In the genomic region with DNA sequence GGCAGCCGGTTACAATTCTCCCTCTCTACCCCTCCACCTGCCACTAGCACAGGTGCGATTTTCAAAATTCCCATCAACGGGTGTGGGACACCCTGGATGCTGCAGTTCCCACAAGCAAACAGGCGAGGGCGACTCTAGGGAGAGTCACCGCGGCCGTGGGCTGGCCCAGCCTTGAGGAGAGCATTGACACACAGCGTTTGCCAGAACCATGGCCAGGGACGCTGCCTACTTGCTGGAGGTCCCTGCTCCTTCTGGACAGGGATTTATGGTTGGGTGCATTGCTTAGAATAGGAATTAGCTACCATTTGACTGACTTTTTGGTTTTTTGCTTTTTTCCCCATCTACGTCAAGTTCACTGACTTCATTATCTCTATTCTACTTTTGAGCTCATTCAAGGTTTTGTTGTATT, we compare ENCODE assay signal across 8 cellular contexts. TPM values are rescaled to one million over a fixed set of nuclear protein-coding genes. Genes with fewer than 3 reads are reported as not detected.
DNase-seq lines count a peak whose midpoint lies in the region; ATAC-seq lines count a peak whose summit lies in the region.

No MANE protein-coding gene starts in this region.

- no peak overlapping the region for H3K4me3 Mint-ChIP-seq in stimulated activated memory B cell treated with anti-CD40 and anti-IgM and Interleukin-4, amounts not matched to agents 10 μg/mL and 1 μg/mL and 100 μg/mL, for 72 hours

- H3K27me3 Mint-ChIP-seq in stimulated activated memory B cell treated with anti-CD40 and anti-IgM and Interleukin-4, amounts not matched to agents 10 μg/mL and 1 μg/mL and 100 μg/mL, for 72 hours, result peaks cover 50% of the 10 kb centered on the region

- no peaks in the 10 kb centered on the region for H3K9me3 Mint-ChIP-seq in stimulated activated memory B cell treated with anti-CD40 and anti-IgM and Interleukin-4, amounts not matched to agents 10 μg/mL and 1 μg/mL and 100 μg/mL, for 72 hours

- in situ Hi-C loops in ACHN (cut with HindIII; ENCODE audit: low pct_ligation_motif_present, low pct_unique_long_range_greater_than_20kb, low sequenced_read_pairs), result no loop called here

- no peak overlapping the region for H3K27ac Mint-ChIP-seq in stimulated activated memory B cell treated with anti-CD40 and anti-IgM and Interleukin-4, amounts not matched to agents 10 μg/mL and 1 μg/mL and 100 μg/mL, for 72 hours

- H3K4me1 Mint-ChIP-seq in stimulated activated memory B cell treated with anti-CD40 and anti-IgM and Interleukin-4, amounts not matched to agents 10 μg/mL and 1 μg/mL and 100 μg/mL, for 72 hours, result no peaks in the 10 kb centered on the region

- peak; percentile 48 for ATAC-seq in GM18909 (IDR thresholded peaks at IDR 0.05; ENCODE audit: poor library complexity, unreplicated experiment)
- ATAC-seq in stimulated activated memory B cell treated with anti-CD40 and anti-IgM and Interleukin-4, amounts not matched to agents 10 μg/mL and 1 μg/mL and 100 μg/mL, for 72 hours, result no peak

- H3K36me3 Mint-ChIP-seq in stimulated activated memory B cell treated with anti-CD40 and anti-IgM and Interleukin-4, amounts not matched to agents 10 μg/mL and 1 μg/mL and 100 μg/mL, for 72 hours, result no peaks in the 10 kb centered on the region

- DNase-seq in ACHN (peak; percentile 83), NCI-H345 treated with DMSO at 0.1 percent for 48 hours (lab: John Stamatoyannopoulos, UW; ENCODE audit: unreplicated experiment) (peak; percentile 51), mucosa of gallbladder (ENCODE audit: low spot score) (peak; percentile 58)
- DNase-seq in activated CD4-positive, alpha-beta T cell treated with anti-CD3 and anti-CD28 coated beads, Interleukin-2, amount 50 U/mL, for 4 hours, result peak; percentile 35 to 48
- peak; percentile 11 for DNase-seq in effector CD8-positive, alpha-beta T cell (lab: John Stamatoyannopoulos, UW)
- DNase-seq in stimulated activated naive CD4-positive, alpha-beta T cell treated with Interleukin-2 at 50 U/mL for 16 hours (lab: John Stamatoyannopoulos, UW), result peak; percentile 31

RNA-seq across cellular contexts. Expression of a gene that starts 19.0 kb away (rescaled TPM):
- 201 TPM for total RNA-seq in mucosa of gallbladder

RNA-seq across cellular contexts. Expression of a gene that starts 30.6 kb away (rescaled TPM):
- total RNA-seq in mucosa of gallbladder, result 3.1 TPM

RNA-seq across cellular contexts. Expression of a gene that starts 41.7 kb away (rescaled TPM):
- total RNA-seq in mucosa of gallbladder, result 129 TPM

RNA-seq across cellular contexts. Expression of a gene that starts 49.2 kb away (rescaled TPM):
- not detected for total RNA-seq in mucosa of gallbladder

Comparison
In these comparisons a context has a peak if more than half of its experiments do, and no peak if none do; other contexts are left out.
1. DNase-seq: peak in every context shown above with its lines; median percentile 83 in ACHN; 58 in mucosa of gallbladder; 51 in NCI-H345 treated with DMSO at 0.1 percent for 48 hours; 42 in activated CD4-positive, alpha-beta T cell treated with anti-CD3 and anti-CD28 coated beads, Interleukin-2, amount 50 U/mL, for 4 hours; 31 in stimulated activated naive CD4-positive, alpha-beta T cell treated with Interleukin-2 at 50 U/mL for 16 hours; 11 in effector CD8-positive, alpha-beta T cell.